ENCODE assay signal across 8 cellular contexts in the genomic region with DNA sequence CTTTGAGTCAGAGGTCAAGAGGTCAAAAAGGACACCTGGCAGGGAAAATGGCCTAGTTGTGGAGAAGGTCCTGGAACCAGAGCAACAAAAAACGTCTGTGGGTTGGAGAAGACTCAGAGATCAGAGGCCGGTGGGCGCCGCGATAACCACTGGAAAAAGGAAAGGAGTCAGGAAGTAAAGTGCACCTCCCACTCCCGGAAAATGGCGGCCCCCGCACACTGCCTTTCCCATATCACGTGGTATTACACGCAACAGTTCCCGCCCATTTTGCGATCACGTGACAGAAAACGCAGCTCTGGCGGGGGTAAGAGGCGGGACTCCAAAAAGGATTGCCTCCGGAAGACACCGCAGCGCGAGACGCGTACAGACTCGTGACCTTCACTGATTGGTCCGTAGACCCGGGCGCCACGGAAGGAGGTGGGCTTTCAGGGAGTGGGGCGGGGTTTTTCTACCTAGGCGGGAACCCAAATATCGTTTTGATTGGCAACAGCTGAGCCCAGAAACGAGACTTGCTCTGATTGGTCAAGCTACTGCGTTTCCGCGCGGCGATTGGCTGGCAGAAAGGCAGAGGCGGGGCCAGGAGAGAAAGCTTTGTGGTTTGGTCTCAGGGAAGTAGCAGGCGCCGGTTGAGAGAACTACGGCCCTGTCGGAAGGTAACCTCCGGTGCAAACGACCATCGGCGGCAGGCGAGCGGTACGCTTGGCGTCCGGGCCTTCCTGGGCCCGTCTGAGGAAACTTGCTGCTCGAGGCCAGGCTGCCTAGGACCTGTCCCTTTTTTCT. TPM values are rescaled to one million over a fixed set of nuclear protein-coding genes. Genes with fewer than 3 reads are reported as not detected.
DNase-seq lines count a peak whose midpoint lies in the region; ATAC-seq and TF ChIP-seq lines count a peak whose summit lies in the region.

A gene with protein sequence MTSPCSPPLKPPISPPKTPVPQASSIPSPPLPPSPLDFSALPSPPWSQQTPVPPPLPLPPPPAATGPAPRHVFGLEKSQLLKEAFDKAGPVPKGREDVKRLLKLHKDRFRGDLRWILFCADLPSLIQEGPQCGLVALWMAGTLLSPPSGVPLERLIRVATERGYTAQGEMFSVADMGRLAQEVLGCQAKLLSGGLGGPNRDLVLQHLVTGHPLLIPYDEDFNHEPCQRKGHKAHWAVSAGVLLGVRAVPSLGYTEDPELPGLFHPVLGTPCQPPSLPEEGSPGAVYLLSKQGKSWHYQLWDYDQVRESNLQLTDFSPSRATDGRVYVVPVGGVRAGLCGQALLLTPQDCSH (minus strand): TSS at position 193 of the 780 bp plus-strand sequence. CDS start 674 bp downstream, outside the sequence.

- DNase-seq in AML-193 (lab: John Stamatoyannopoulos, UW) (peak; percentile 97 to 99), NCI-H510A treated with DMSO at 0.1 percent for 48 hours (lab: John Stamatoyannopoulos, UW) (peak; percentile 97), choroid plexus epithelial cell (ENCODE audit: low read depth) (peak; percentile 100), kidney epithelial cell (ENCODE audit: low read depth) (peak; percentile 96)
- DNase-seq in activated CD4-positive, alpha-beta T cell treated with anti-CD3 and anti-CD28 coated beads for 24 hours (ENCODE audit: low read depth in 2 of 2), result peak; percentile 98 to 99
- peak; percentile 99 to 100 for DNase-seq in stimulated activated CD4-positive, alpha-beta T cell treated with anti-CD3 and anti-CD28 coated beads, Interleukin-15, amount 100 ng/mL, for 48 hours (ENCODE audit: low read depth in 2 of 2)

- peak; percentile 75 for ATAC-seq in HG03439 (IDR thresholded peaks at IDR 0.05; ENCODE audit: unreplicated experiment)

- H3K36me3 ChIP-seq in kidney epithelial cell (ENCODE audit: control insufficient read depth, insufficient read depth, low read length), result peaks cover 1% of the 10 kb centered on the region

- H3K27me3 ChIP-seq in kidney epithelial cell (ENCODE audit: control insufficient read depth, insufficient read depth, low read length), result no peaks in the 10 kb centered on the region

- TF ChIP-seq CTCF in choroid plexus epithelial cell (conservative IDR thresholded peaks at IDR 0.05; ENCODE audit: low read depth, low read length), result no peak
- no peak for TF ChIP-seq CTCF in kidney epithelial cell (IDR thresholded peaks at IDR 0.05; ENCODE audit: insufficient read depth, low read length, poor library complexity, severe bottlenecking)

- TF ChIP-seq POLR2A in GM19193 (IDR thresholded peaks at IDR 0.05; ENCODE audit: extremely low read depth, insufficient read depth, insufficient read length), result peak; percentile 79

- H3K4me3 ChIP-seq in choroid plexus epithelial cell (ENCODE audit: low read depth, low read length) (peak within 1 kb of the TSS; percentile 90), kidney epithelial cell (ENCODE audit: low read depth, low read length) (peak within 1 kb of the TSS; percentile 95)

RNA-seq across cellular contexts. Expression of the gene that starts here (rescaled TPM):
- 7.2 and 8.8 TPM in 2 replicates for total RNA-seq in kidney epithelial cell

Comparison
In these comparisons a context has a peak if more than half of its experiments do, and no peak if none do; other contexts are left out.
1. Peak in every context shown above with its lines: DNase-seq, ATAC-seq and H3K4me3 ChIP-seq.